Comparison of ENCODE assay signal across 8 cellular contexts in the genomic region with DNA sequence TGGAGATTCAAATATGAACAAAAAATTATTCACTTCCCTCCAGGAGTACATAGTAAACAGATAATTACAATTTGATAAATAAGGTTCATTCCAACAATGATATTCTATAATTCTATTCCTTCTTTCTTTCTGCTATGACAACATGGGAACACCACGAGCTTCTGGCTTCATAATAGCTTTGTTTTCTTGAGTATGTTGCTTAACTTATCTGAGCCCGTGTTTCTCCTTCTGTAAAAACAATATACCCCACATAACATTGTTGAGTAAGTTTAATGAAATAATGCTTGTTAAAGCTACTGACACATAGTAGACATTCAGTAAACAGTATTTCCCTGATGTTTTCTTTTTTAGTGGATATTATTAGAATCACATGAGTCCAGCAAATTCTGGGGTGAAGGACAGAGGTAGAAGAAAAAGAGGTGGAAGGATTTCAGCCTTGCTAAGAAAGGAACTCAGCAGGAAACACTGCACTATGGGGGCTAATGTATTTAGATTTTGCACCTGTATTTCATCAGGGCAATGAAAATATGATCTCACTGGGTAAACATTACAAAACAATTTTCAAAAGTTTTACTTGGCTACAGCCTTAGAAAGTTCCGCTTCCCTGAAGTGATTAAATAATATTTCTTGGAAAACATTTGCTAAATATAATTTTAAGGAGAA.
"Had no signal": no experiment of that assay in that cellular context is flagged by ENCODE, and none has a peak within 500 bp of the region (broad histone marks: within the 10 kb centered on the region; RNA-seq: fewer than 3 reads in every experiment).

No MANE protein-coding gene starts in this region.

- H3K4me3 Mint-ChIP-seq: activated CD4-positive, alpha-beta memory T cell treated with anti-CD3 and anti-CD28 coated beads, Interleukin-2, amount 10 ng/mL, durations not matched to agents 7 days and 5 days; neural progenitor cell had no signal

- H3K36me3 Mint-ChIP-seq: neural progenitor cell had no signal

- H3K27ac Mint-ChIP-seq: activated CD4-positive, alpha-beta memory T cell treated with anti-CD3 and anti-CD28 coated beads, Interleukin-2, amount 10 ng/mL, durations not matched to agents 7 days and 5 days; neural progenitor cell had no signal

- H3K27me3 Mint-ChIP-seq: activated CD4-positive, alpha-beta memory T cell treated with anti-CD3 and anti-CD28 coated beads, Interleukin-2, amount 10 ng/mL, durations not matched to agents 7 days and 5 days had no signal

- H3K4me3 ChIP-seq: neural progenitor cell, skin epidermis, stomach had no signal

- H3K9me3 Mint-ChIP-seq: neural progenitor cell had no signal

- DNase-seq: activated CD4-positive, alpha-beta memory T cell treated with anti-CD3 and anti-CD28 coated beads, Interleukin-2, amount 10 ng/mL, durations not matched to agents 7 days and 5 days; brain microvascular endothelial cell; hippocampal formation; retina; stomach; T-helper 1 cell had no signal

- H3K4me1 Mint-ChIP-seq: activated CD4-positive, alpha-beta memory T cell treated with anti-CD3 and anti-CD28 coated beads, Interleukin-2, amount 10 ng/mL, durations not matched to agents 7 days and 5 days had no signal
